12 cellular contexts compared by ENCODE assay signal in the genomic region with DNA sequence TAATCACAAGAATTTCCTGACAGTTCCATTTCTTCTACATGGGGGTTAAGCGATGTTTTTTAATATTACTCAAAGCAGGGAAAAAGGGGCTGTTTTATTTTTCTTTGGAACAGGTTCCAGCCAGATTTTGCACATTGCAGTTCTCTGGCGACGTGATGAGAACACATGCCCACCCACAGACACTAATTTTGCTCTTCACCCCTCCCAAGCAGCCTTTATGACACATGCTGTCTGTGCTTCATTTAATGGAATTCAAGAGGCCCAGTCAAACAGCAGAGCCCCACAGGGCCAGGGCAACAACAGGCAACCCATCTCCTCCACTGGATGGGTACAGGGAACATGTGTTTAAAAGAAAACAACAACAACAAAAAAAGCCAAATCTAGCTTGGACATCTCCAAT.
DNase-seq lines count a peak whose midpoint lies in the region; ATAC-seq and TF ChIP-seq lines count a peak whose summit lies in the region.
"Had no signal": no experiment of that assay in that cellular context is flagged by ENCODE, and none has a peak within 500 bp of the region (broad histone marks: within the 10 kb centered on the region; RNA-seq: fewer than 3 reads in every experiment).

No MANE protein-coding gene starts in this region.

- WGBS in mesodermal cell (ENCODE audit: insufficient coverage in 2 of 2), 2 experiments: 100% methylated on average over 1 of the region's 3 CpGs; no CpG with 5 or more reads in 1 of the 2 experiments

- peak; percentile 41 for DNase-seq in AG08395 (ENCODE audit: low spot score)
- peak; percentile 71 for DNase-seq in EH (ENCODE audit: low read depth)
- no peak for DNase-seq in DMS79 (lab: John Stamatoyannopoulos, UW)
- no peak for DNase-seq in NCI-H1105 (lab: John Stamatoyannopoulos, UW)
- DNase-seq in G401 (ENCODE audit: low spot score): no peak
- DNase-seq: activated CD8-positive, alpha-beta memory T cell treated with anti-CD3 and anti-CD28 coated beads, Interleukin-2, amount 50 U/mL, for 4 hours; NCI-H524 treated with DMSO at 0.1 percent for 48 hours; stomach had no signal

- no peaks in the 10 kb centered on the region for H3K36me3 ChIP-seq in mesodermal cell (ENCODE audit: control insufficient read depth, insufficient read depth, low read length)
- H3K36me3 ChIP-seq: stomach had no signal

- in situ Hi-C loops in G401 (cut with HindIII; ENCODE audit: low sequenced_read_pairs): no loop called here

- peaks cover 81% of the 10 kb centered on the region for H3K4me1 ChIP-seq in mesodermal cell (ENCODE audit: control insufficient read depth, insufficient read depth, low read length, poor library complexity, severe bottlenecking)

- H3K9me3 ChIP-seq in mesodermal cell (ENCODE audit: control insufficient read depth, low read length): no peaks in the 10 kb centered on the region
- H3K9me3 ChIP-seq: stomach had no signal

- H3K27ac ChIP-seq in VCaP (peak overlapping the region; percentile 45), mesodermal cell (ENCODE audit: low read depth, low read length, severe bottlenecking) (peak overlapping the region; percentile 4)
- H3K27ac ChIP-seq: RWPE1, stomach had no signal

- no peak overlapping the region for H3K4me3 ChIP-seq in mesodermal cell (ENCODE audit: extremely low read depth, insufficient read depth, low read length, poor library complexity, severe bottlenecking)
- H3K4me3 ChIP-seq: stomach had no signal

- no peak for ATAC-seq in HG03196 (IDR thresholded peaks at IDR 0.05; ENCODE audit: unreplicated experiment)

- TF ChIP-seq CTCF in VCaP (conservative IDR thresholded peaks at IDR 0.05): no peak

Comparison
In these comparisons a context has a peak if more than half of its experiments do, and no peak if none do; other contexts are left out.
1. DNase-seq: peak in AG08395 (single experiment) and EH (single experiment); none in DMS79 (single experiment), NCI-H1105 (single experiment) and G401 (single experiment).